14 cellular contexts compared by ENCODE assay signal in genomic region chr5:68243251-68243650, GRCh38. TPM values are rescaled to one million over a fixed set of nuclear protein-coding genes. Genes with fewer than 3 reads are reported as not detected.
DNase-seq lines count a peak whose midpoint lies in the region; ATAC-seq and TF ChIP-seq lines count a peak whose summit lies in the region.
"Had no signal": no experiment of that assay in that cellular context is flagged by ENCODE, and none has a peak within 500 bp of the region (broad histone marks: within the 10 kb centered on the region; RNA-seq: fewer than 3 reads in every experiment).

No MANE protein-coding gene starts in this region.

- peaks cover 10 to 14% of the 10 kb centered on the region in 2 donors for H3K36me3 Mint-ChIP-seq in CD4-positive, alpha-beta memory T cell
- H3K36me3 Mint-ChIP-seq in central memory CD8-positive, alpha-beta T cell (ENCODE audit: insufficient read depth), result peaks cover 14% of the 10 kb centered on the region
- peaks cover 7% of the 10 kb centered on the region for H3K36me3 Mint-ChIP-seq in endodermal cell (ENCODE audit: low read depth)

- H3K4me3 ChIP-seq in CD4-positive, alpha-beta memory T cell (ENCODE audit: low read length in 2 of 2), result no peak overlapping the region
- H3K4me3 ChIP-seq in HL-60 (replicated peaks; ENCODE audit: insufficient read depth, low read length), result no peak overlapping the region
- H3K4me3 ChIP-seq in osteoblast (ENCODE audit: insufficient read depth, low read length), result no peak overlapping the region
- H3K4me3 ChIP-seq in SJCRH30, result no peak overlapping the region
- no peak overlapping the region for H3K4me3 ChIP-seq in endodermal cell (ENCODE audit: low read length)
- H3K4me3 ChIP-seq: GM12878 had no signal

- H4K20me1 ChIP-seq in osteoblast (ENCODE audit: insufficient read depth, low read length), result no peaks in the 10 kb centered on the region

- no peaks in the 10 kb centered on the region for H3K9me3 Mint-ChIP-seq in CD4-positive, alpha-beta memory T cell
- no peaks in the 10 kb centered on the region for H3K9me3 Mint-ChIP-seq in central memory CD8-positive, alpha-beta T cell
- no peaks in the 10 kb centered on the region for H3K9me3 Mint-ChIP-seq in endodermal cell

- H3K27me3 ChIP-seq in CD4-positive, alpha-beta memory T cell (ENCODE audit: insufficient read depth, low read length), result no peaks in the 10 kb centered on the region
- no peaks in the 10 kb centered on the region for H3K27me3 ChIP-seq in HL-60 (ENCODE audit: insufficient read depth, poor library complexity, severe bottlenecking)
- no peaks in the 10 kb centered on the region for H3K27me3 ChIP-seq in osteoblast (ENCODE audit: insufficient read depth, low read length)
- H3K27me3 ChIP-seq in SJCRH30, result no peaks in the 10 kb centered on the region
- H3K27me3 ChIP-seq in endodermal cell (ENCODE audit: control insufficient read depth, insufficient read depth, low read length, poor library complexity, severe bottlenecking), result no peaks in the 10 kb centered on the region

- no peak for DNase-seq in CD4-positive, alpha-beta memory T cell
- DNase-seq in HL-60 (ENCODE audit: low read depth in 1 of 2, low spot score in 1 of 2), result no peak
- DNase-seq in central memory CD8-positive, alpha-beta T cell (ENCODE audit: low spot score in 2 of 2), result no peak
- no peak for DNase-seq in osteoblast (ENCODE audit: insufficient read length, low spot score, missing footprints)
- no peak for DNase-seq in stimulated activated CD4-positive, alpha-beta T cell treated with anti-CD3 and anti-CD28 coated beads, Interleukin-4, amount 100 ng/mL, for 4 hours
- DNase-seq in NCI-H748 treated with DMSO at 0.1 percent for 48 hours (lab: John Stamatoyannopoulos, UW), result no peak
- DNase-seq in SJCRH30, result no peak
- DNase-seq in endodermal cell, result no peak
- DNase-seq: H7; NCI-H774; occipital lobe; stimulated activated CD4-positive, alpha-beta T cell treated with anti-CD3 and anti-CD28 coated beads, Interleukin-2, amount 100 ng/mL, for 24 hours; SW 1271 had no signal

- H3K27me3 Mint-ChIP-seq in CD4-positive, alpha-beta memory T cell, result no peaks in the 10 kb centered on the region
- H3K27me3 Mint-ChIP-seq in central memory CD8-positive, alpha-beta T cell, result no peaks in the 10 kb centered on the region
- H3K27me3 Mint-ChIP-seq in endodermal cell (ENCODE audit: insufficient read depth), result no peaks in the 10 kb centered on the region

- H2AFZ ChIP-seq in osteoblast (ENCODE audit: low read length), result no peak overlapping the region

- no peak overlapping the region for H3K9ac ChIP-seq in endodermal cell (ENCODE audit: extremely low read depth, low read length, poor library complexity, severe bottlenecking)

- POLR2A ChIA-PET in CD4-positive, alpha-beta memory T cell (lab: Charles Lee; ENCODE audit: partially characterized antibody), result interaction anchor here (1.0 to 3.3 kb wide), 5 partner anchors 8 to 45 kb away, joined by 3 to 33 read pairs (median 5); partner anchors contain the start of gene PIK3R1

- no peak overlapping the region for H3K4me2 ChIP-seq in osteoblast (ENCODE audit: insufficient read depth, low read length)

- intact Hi-C loops in CD4-positive, alpha-beta memory T cell (cut with micrococcal nuclease), result no loop called here

- CTCF ChIA-PET in CD4-positive, alpha-beta memory T cell (lab: Charles Lee; ENCODE audit: partially characterized antibody), result interaction anchor here (0.9 to 1.6 kb wide), 8 partner anchors 9 to 1029 kb away, joined by 3 to 7 read pairs (median 4); no protein-coding TSS in a partner anchor

- H3K4me1 ChIP-seq in CD4-positive, alpha-beta memory T cell (ENCODE audit: insufficient read depth, low read length), result peaks cover 83% of the 10 kb centered on the region
- peaks cover 42% of the 10 kb centered on the region for H3K4me1 ChIP-seq in osteoblast (ENCODE audit: insufficient read depth, low read length)
- H3K4me1 ChIP-seq in SJCRH30, result peaks cover 6% of the 10 kb centered on the region
- no peaks in the 10 kb centered on the region for H3K4me1 ChIP-seq in endodermal cell (ENCODE audit: control insufficient read depth, insufficient read depth, low read length)

- H3K79me2 ChIP-seq in osteoblast (ENCODE audit: insufficient read depth, low read length), result peaks cover 46% of the 10 kb centered on the region

- no peak overlapping the region for H3K27ac ChIP-seq in CD4-positive, alpha-beta memory T cell (ENCODE audit: low read depth, low read length)
- H3K27ac ChIP-seq in HL-60 (replicated peaks) (peak overlapping the region; percentile 55), osteoblast (ENCODE audit: low read depth, low read length) (peak overlapping the region; percentile 77), SJCRH30 (no peak overlapping the region), endodermal cell (ENCODE audit: low read depth, low read length) (no peak overlapping the region)

- no peak for ATAC-seq in central memory CD8-positive, alpha-beta T cell (replicated peaks; ENCODE audit: extremely low read depth, poor library complexity, severe bottlenecking)
- ATAC-seq: GM12878 had no signal

- H3K4me1 Mint-ChIP-seq in CD4-positive, alpha-beta memory T cell, result peaks cover 56 to 86% (median 70%) of the 10 kb centered on the region in 4 donors
- H3K4me1 Mint-ChIP-seq in central memory CD8-positive, alpha-beta T cell, result peaks cover 66% of the 10 kb centered on the region
- H3K4me1 Mint-ChIP-seq in endodermal cell, result peaks cover 13% of the 10 kb centered on the region

- peak overlapping the region in 6 of 7 donors; percentile 58 to 88 (median 74) for H3K27ac Mint-ChIP-seq in CD4-positive, alpha-beta memory T cell
- peak overlapping the region; percentile 86 for H3K27ac Mint-ChIP-seq in central memory CD8-positive, alpha-beta T cell (ENCODE audit: low read depth)
- H3K27ac Mint-ChIP-seq in endodermal cell, result no peak overlapping the region

- peak overlapping the region in 7 of 8 donors; percentile 15 to 65 (median 50) for H3K4me3 Mint-ChIP-seq in CD4-positive, alpha-beta memory T cell
- H3K4me3 Mint-ChIP-seq in central memory CD8-positive, alpha-beta T cell, result peak overlapping the region; percentile 31
- H3K4me3 Mint-ChIP-seq in endodermal cell, result no peak overlapping the region

- no peaks in the 10 kb centered on the region for H3K9me3 ChIP-seq in CD4-positive, alpha-beta memory T cell (ENCODE audit: control insufficient read depth in 1 of 2, low read length in 2 of 2)
- H3K9me3 ChIP-seq in osteoblast (ENCODE audit: low read depth, low read length), result no peaks in the 10 kb centered on the region
- no peaks in the 10 kb centered on the region for H3K9me3 ChIP-seq in SJCRH30 (replicated peaks)
- no peaks in the 10 kb centered on the region for H3K9me3 ChIP-seq in endodermal cell (ENCODE audit: control insufficient read depth, low read length)

- H3K36me3 ChIP-seq in CD4-positive, alpha-beta memory T cell (ENCODE audit: insufficient read depth, low read length), result no peaks in the 10 kb centered on the region
- H3K36me3 ChIP-seq in osteoblast (ENCODE audit: insufficient read depth, low read length), result no peaks in the 10 kb centered on the region
- no peaks in the 10 kb centered on the region for H3K36me3 ChIP-seq in SJCRH30
- H3K36me3 ChIP-seq in endodermal cell (ENCODE audit: control insufficient read depth, insufficient read depth, low read length), result no peaks in the 10 kb centered on the region

- TF ChIP-seq CTCF in HL-60 (IDR thresholded peaks at IDR 0.05; ENCODE audit: insufficient read depth, low read length) (no peak), osteoblast (IDR thresholded peaks at IDR 0.05; ENCODE audit: extremely low read depth, low read depth, low read length) (no peak), endodermal cell (conservative IDR thresholded peaks at IDR 0.05) (no peak)

- WGBS in endodermal cell (ENCODE audit: insufficient coverage in 1 of 2, insufficient read length in 1 of 2), 2 experiments, result 86 to 92% methylated on average over 2 of the region's 2 CpGs

RNA-seq across cellular contexts. Expression of gene PIK3R1, which starts 27.7 kb away (rescaled TPM):
- 100 to 1,000 TPM; 151 to 152 TPM for total RNA-seq in CD4-positive, alpha-beta memory T cell
- 10 to 100 TPM; 92.6 to 98.3 TPM for polyA plus RNA-seq in CD4-positive, alpha-beta memory T cell
- total RNA-seq in osteoblast (26.8 and 37.7 TPM in 2 replicates), endodermal cell (10 to 100 TPM; 29.8 to 30.2 TPM)
- total RNA-seq in SJCRH30 (2014; rRNA removed; shearing (Covaris generic)), result 14.7 and 26.0 TPM in 2 replicates
- 29.8 TPM for polyA plus RNA-seq in endodermal cell (2013, experiment 1 of 2)
- 31.2 TPM for polyA plus RNA-seq in endodermal cell (2013, experiment 2 of 2)

Comparison
In these comparisons a context has a peak if more than half of its experiments do, and no peak if none do; other contexts are left out.
1. H3K27ac ChIP-seq: peak in HL-60 (single experiment) and osteoblast (single experiment); none in CD4-positive, alpha-beta memory T cell (single experiment), SJCRH30 (single experiment) and endodermal cell (single experiment).